1 cellular context compared by ENCODE assay signal in genomic region chr20:54704032-54704635, GRCh38.
TF ChIP-seq lines count a peak whose summit lies in the region.

No MANE protein-coding gene starts in this region.

TF ChIP-seq in H1, 55 proteins besides CTCF, POLR2A, EP300 and RAD21:
- TF ChIP-seq JUND (IDR thresholded peaks at IDR 0.05; ENCODE audit: low read length) (no peak), MAFK (IDR thresholded peaks at IDR 0.05; ENCODE audit: low read depth, low read length) (no peak), KDM4A (IDR thresholded peaks at IDR 0.05; ENCODE audit: low read depth, low read length, severe bottlenecking) (no peak), POLR2AphosphoS5 (IDR thresholded peaks at IDR 0.05; ENCODE audit: low read depth, low read length) (no peak), TBP (IDR thresholded peaks at IDR 0.05; ENCODE audit: low read depth, low read length) (no peak), SIX5 (IDR thresholded peaks at IDR 0.05; ENCODE audit: low read depth, low read length) (no peak), SRF (IDR thresholded peaks at IDR 0.05; ENCODE audit: low read depth, low read length) (no peak), SP1 (IDR thresholded peaks at IDR 0.05; ENCODE audit: low read depth, low read length) (no peak), TAF7 (optimal IDR thresholded peaks at IDR 0.05; ENCODE audit: borderline replicate concordance, low read depth, low read length) (no peak), YY1 (IDR thresholded peaks at IDR 0.05; ENCODE audit: low read depth, low read length) (no peak), ASH2L (IDR thresholded peaks at IDR 0.05; ENCODE audit: low read length) (no peak), SUZ12 (IDR thresholded peaks at IDR 0.05; ENCODE audit: low read length) (no peak), MAX (IDR thresholded peaks at IDR 0.05) (no peak), EZH2 (IDR thresholded peaks at IDR 0.05; ENCODE audit: low read depth, low read length, severe bottlenecking) (no peak), CTBP2 (IDR thresholded peaks at IDR 0.05; ENCODE audit: borderline replicate concordance, insufficient read depth, insufficient read length, low read length) (no peak), GABPA (IDR thresholded peaks at IDR 0.05; ENCODE audit: borderline replicate concordance, insufficient read depth, low read length) (no peak)
